ENCODE assay signal across 11 cellular contexts in the genomic region with DNA sequence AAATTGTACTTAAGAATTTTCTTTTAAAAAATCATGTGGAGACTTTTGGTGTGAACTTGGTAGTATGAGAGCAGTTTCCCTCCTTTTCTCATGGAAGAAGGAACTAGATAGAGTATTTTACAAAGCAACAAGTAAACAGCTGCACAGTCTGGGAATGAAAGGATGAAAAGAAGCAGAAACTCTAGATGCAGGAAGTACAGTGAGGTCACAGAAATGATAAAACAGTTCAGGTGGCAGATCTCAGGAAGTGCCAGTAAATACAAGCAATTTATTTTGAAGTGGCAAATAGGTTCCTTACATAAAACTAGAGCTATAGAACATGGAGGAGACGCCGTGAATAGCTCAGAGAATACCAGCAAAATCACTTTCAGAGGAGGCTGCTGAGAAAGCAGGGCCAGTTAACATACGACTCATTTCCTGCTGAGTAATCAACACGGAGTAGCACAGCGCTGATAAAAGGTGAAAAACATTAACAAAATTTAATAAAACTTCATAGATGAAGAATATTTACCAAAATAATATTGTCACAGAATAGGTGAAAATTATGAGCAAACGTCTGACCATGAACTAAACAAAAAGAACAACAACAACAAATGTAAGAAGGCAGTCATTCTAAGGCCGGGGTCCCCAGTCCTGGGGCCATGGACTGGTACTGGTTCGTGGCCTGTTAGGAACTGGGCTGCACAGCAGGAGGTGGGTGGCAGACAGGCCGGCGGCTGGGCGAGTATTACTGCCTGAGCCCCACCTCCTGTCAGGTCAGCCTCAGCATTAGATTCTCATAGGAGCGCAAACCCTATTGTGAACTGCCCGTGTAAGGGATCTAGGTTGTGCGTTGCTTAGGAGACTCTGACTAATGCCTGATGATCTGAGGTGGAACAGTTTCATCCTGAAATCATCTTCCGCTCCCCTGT. TPM values are rescaled to one million over a fixed set of nuclear protein-coding genes. Genes with fewer than 3 reads are reported as not detected.
A peak's percentile ranks its signal among the peaks of the same experiment; 100 is the strongest.
DNase-seq lines count a peak whose midpoint lies in the region; ATAC-seq and TF ChIP-seq lines count a peak whose summit lies in the region.
"Not testable (repeated sequence)": the region's sequence is repeated elsewhere in the genome, so short reads cannot be mapped to it uniquely, and the experiment has no call there.
"Had no signal": no experiment of that assay in that cellular context is flagged by ENCODE, and none has a peak within 500 bp of the region (broad histone marks: within the 10 kb centered on the region; RNA-seq: fewer than 3 reads in every experiment).

No MANE protein-coding gene starts in this region.

- not testable (repeated sequence) for H3K36me3 Mint-ChIP-seq in CD4-positive, alpha-beta memory T cell; activated T-cell treated with anti-CD3 and anti-CD28 coated beads, Interleukin-2, amount 50 U/mL, for 72 hours (ENCODE audit: insufficient read depth in 2 of 2); MCF 10A (ENCODE audit: insufficient read depth, unreplicated experiment)

- H3K9me3 Mint-ChIP-seq in CD4-positive, alpha-beta memory T cell; activated T-cell treated with anti-CD3 and anti-CD28 coated beads, Interleukin-2, amount 50 U/mL, for 72 hours; MCF 10A (ENCODE audit: unreplicated experiment): not testable (repeated sequence)

- H3K4me2 ChIP-seq in SK-N-SH: not testable (repeated sequence)

- POLR2A ChIA-PET in CD4-positive, alpha-beta memory T cell (lab: Charles Lee; ENCODE audit: partially characterized antibody); SK-N-SH (lab: Yijun Ruan, JAX); MCF 10A (lab: Yijun Ruan, JAX): not testable (repeated sequence)

- H4K20me1 ChIP-seq in SK-N-SH (ENCODE audit: insufficient read depth): not testable (repeated sequence)

- H3K9me2 ChIP-seq in SK-N-SH: not testable (repeated sequence)

- ATAC-seq in activated T-cell treated with anti-CD3 and anti-CD28 coated beads, Interleukin-2, amount 50 U/mL, for 72 hours (replicated peaks in 1 of 2): peak; percentile 97

- not testable (repeated sequence) for H3K4me1 ChIP-seq in CD4-positive, alpha-beta memory T cell (ENCODE audit: insufficient read depth, low read length); SK-N-SH (ENCODE audit: control insufficient read depth in 1 of 2, insufficient read depth in 2 of 2, low read depth in 1 of 2, low read length in 1 of 2); mesodermal cell (ENCODE audit: control insufficient read depth, insufficient read depth, low read length, poor library complexity, severe bottlenecking)

- H3K36me3 ChIP-seq in CD4-positive, alpha-beta memory T cell (ENCODE audit: insufficient read depth, low read length); SK-N-SH (replicated peaks in 1 of 2; ENCODE audit: control insufficient read depth in 1 of 2, insufficient read depth in 2 of 2, low read length in 1 of 2); mesodermal cell (ENCODE audit: control insufficient read depth, insufficient read depth, low read length): not testable (repeated sequence)

- BruUV-seq in MCF 10A (replicated peaks; lab: Mats Ljungman, UMichigan): not testable (repeated sequence)

- H3K79me2 ChIP-seq in SK-N-SH (ENCODE audit: insufficient read depth): not testable (repeated sequence)

- H3K9ac ChIP-seq in SK-N-SH: peak overlapping the region; percentile 25; the same call in 1 of the 2 replicates

- CTCF ChIA-PET in CD4-positive, alpha-beta memory T cell (lab: Charles Lee; ENCODE audit: partially characterized antibody); SK-N-SH (lab: Yijun Ruan, JAX); MCF 10A (lab: Yijun Ruan, JAX): not testable (repeated sequence)

- TF ChIP-seq EP300 in SK-N-SH (IDR thresholded peaks at IDR 0.05; ENCODE audit: borderline replicate concordance in 1 of 2, low read depth in 1 of 2, low read length in 1 of 2): not testable (repeated sequence)

- not testable (repeated sequence) for TF ChIP-seq RAD21 in SK-N-SH (IDR thresholded peaks at IDR 0.05; ENCODE audit: low read length)

- 37% methylated on average over 10 of the region's 15 CpGs for WGBS in SK-N-SH (ENCODE audit: low lambda C conversion rate)
- 40 to 46% methylated on average over 1 to 3 of the region's 15 CpGs for WGBS in mesodermal cell (ENCODE audit: insufficient coverage in 2 of 2), 2 experiments

- not testable (repeated sequence) for H3F3A ChIP-seq in SK-N-SH (replicated peaks; ENCODE audit: insufficient read depth)

- not testable (repeated sequence) for TF ChIP-seq CTCF in SK-N-SH (IDR thresholded peaks at IDR 0.05); MCF 10A (IDR thresholded peaks at IDR 0.05; ENCODE audit: unreplicated experiment); fibroblast of villous mesenchyme (IDR thresholded peaks at IDR 0.05; ENCODE audit: insufficient read depth, low read depth, low read length)

- not testable (repeated sequence) for H3K4me3 ChIP-seq in CD4-positive, alpha-beta memory T cell (ENCODE audit: low read length in 2 of 2); SK-N-SH (ENCODE audit: low read depth in 2 of 2, low read length in 1 of 2); fibroblast of villous mesenchyme (ENCODE audit: low read depth, low read length); mesodermal cell (ENCODE audit: extremely low read depth, insufficient read depth, low read length, poor library complexity, severe bottlenecking)

- H3K4me1 Mint-ChIP-seq in CD4-positive, alpha-beta memory T cell; activated T-cell treated with anti-CD3 and anti-CD28 coated beads, Interleukin-2, amount 50 U/mL, for 72 hours (ENCODE audit: low read depth); MCF 10A (ENCODE audit: insufficient read depth, unreplicated experiment): not testable (repeated sequence)

- intact Hi-C loops in CD4-positive, alpha-beta memory T cell (cut with micrococcal nuclease); MCF 10A (cut with micrococcal nuclease): not testable (repeated sequence)

- H3K27ac ChIP-seq in CD4-positive, alpha-beta memory T cell (ENCODE audit: low read depth, low read length): not testable (repeated sequence)
- H3K27ac ChIP-seq in SK-N-SH (ENCODE audit: low read depth in 2 of 2, low read length in 1 of 2) (peak overlapping the region in 1 of 2 experiments; percentile 50; a peak in 2 of 4 replicates), mesodermal cell (ENCODE audit: low read depth, low read length, severe bottlenecking) (peak overlapping the region; percentile 69)

- not testable (repeated sequence) for H3K9me3 ChIP-seq in CD4-positive, alpha-beta memory T cell (ENCODE audit: control insufficient read depth in 1 of 2, low read length in 2 of 2); SK-N-SH; mesodermal cell (ENCODE audit: control insufficient read depth, low read length)

- peak overlapping the region; percentile 84 for H2AFZ ChIP-seq in SK-N-SH (ENCODE audit: low read depth)

- not testable (repeated sequence) for H3K27me3 Mint-ChIP-seq in CD4-positive, alpha-beta memory T cell; MCF 10A (ENCODE audit: insufficient read depth, unreplicated experiment)
- peaks cover 12% of the 10 kb centered on the region for H3K27me3 Mint-ChIP-seq in activated T-cell treated with anti-CD3 and anti-CD28 coated beads, Interleukin-2, amount 50 U/mL, for 72 hours (ENCODE audit: low read depth)

- H3K27me3 ChIP-seq in CD4-positive, alpha-beta memory T cell (ENCODE audit: insufficient read depth, low read length); SK-N-SH (ENCODE audit: insufficient read depth): not testable (repeated sequence)

- peak overlapping the region in 6 of 7 donors; percentile 26 to 75 (median 59) for H3K27ac Mint-ChIP-seq in CD4-positive, alpha-beta memory T cell
- peak overlapping the region; percentile 48 for H3K27ac Mint-ChIP-seq in activated T-cell treated with anti-CD3 and anti-CD28 coated beads, Interleukin-2, amount 50 U/mL, for 72 hours
- H3K27ac Mint-ChIP-seq in MCF 10A (ENCODE audit: low read depth, unreplicated experiment): peak overlapping the region; percentile 20

- DNase-seq in CD4-positive, alpha-beta memory T cell: peak in 2 of 5 donors; percentile 1 to 8
- DNase-seq in LHCN-M2 (ENCODE audit: low read depth) (peak; percentile 3), MCF 10A (ENCODE audit: unreplicated experiment) (peak; percentile 5), fibroblast of villous mesenchyme (ENCODE audit: low read depth) (peak; percentile 2)
- DNase-seq in SK-N-SH: not testable (repeated sequence)
- DNase-seq in activated T-cell treated with anti-CD3 and anti-CD28 coated beads, Interleukin-2, amount 50 U/mL, for 72 hours: peak; percentile 14
- DNase-seq in stimulated activated CD4-positive, alpha-beta T cell treated with anti-CD3 and anti-CD28 coated beads, Interleukin-4, amount 100 ng/mL, for 24 hours: peak; percentile 20

- peak overlapping the region; percentile 4 to 60 (median 46) for H3K4me3 Mint-ChIP-seq in CD4-positive, alpha-beta memory T cell
- H3K4me3 Mint-ChIP-seq in activated T-cell treated with anti-CD3 and anti-CD28 coated beads, Interleukin-2, amount 50 U/mL, for 72 hours: peak overlapping the region; percentile 29 to 55
- not testable (repeated sequence) for H3K4me3 Mint-ChIP-seq in MCF 10A (ENCODE audit: unreplicated experiment)

RNA-seq across cellular contexts. Expression of gene GOLGA6L7, which starts 29.2 kb away (rescaled TPM):
- total RNA-seq in CD4-positive, alpha-beta memory T cell: not detected
- polyA plus RNA-seq in CD4-positive, alpha-beta memory T cell: not detected
- total RNA-seq in LHCN-M2 (2014; rRNA removed) (not detected in 2 replicates), MCF 10A (2022) (not detected in 2 replicates), fibroblast of villous mesenchyme (not detected in 2 replicates)
- polyA plus RNA-seq in LHCN-M2 (2012): not detected
- polyA plus RNA-seq in SK-N-SH (2012; rRNA removed): not detected in 2 replicates
- not detected in 2 replicates for polyA plus RNA-seq in SK-N-SH (2012; cell fraction: cytosol; rRNA removed)
- polyA plus RNA-seq in SK-N-SH (2012; cell fraction: nucleus; rRNA removed): not detected in 2 replicates
- total RNA-seq in activated T-cell treated with anti-CD3 and anti-CD28 coated beads, Interleukin-2, amount 50 U/mL, for 72 hours: not detected
- not detected for polyA plus RNA-seq in mesodermal cell (2013, experiment 1 of 2)
- not detected for polyA plus RNA-seq in mesodermal cell (2013, experiment 2 of 2)
- total RNA-seq: cardiac septum, H1, mucosa of descending colon had no signal
- polyA plus RNA-seq: H1 had no signal
